8 cellular contexts compared by ENCODE assay signal in the genomic region with DNA sequence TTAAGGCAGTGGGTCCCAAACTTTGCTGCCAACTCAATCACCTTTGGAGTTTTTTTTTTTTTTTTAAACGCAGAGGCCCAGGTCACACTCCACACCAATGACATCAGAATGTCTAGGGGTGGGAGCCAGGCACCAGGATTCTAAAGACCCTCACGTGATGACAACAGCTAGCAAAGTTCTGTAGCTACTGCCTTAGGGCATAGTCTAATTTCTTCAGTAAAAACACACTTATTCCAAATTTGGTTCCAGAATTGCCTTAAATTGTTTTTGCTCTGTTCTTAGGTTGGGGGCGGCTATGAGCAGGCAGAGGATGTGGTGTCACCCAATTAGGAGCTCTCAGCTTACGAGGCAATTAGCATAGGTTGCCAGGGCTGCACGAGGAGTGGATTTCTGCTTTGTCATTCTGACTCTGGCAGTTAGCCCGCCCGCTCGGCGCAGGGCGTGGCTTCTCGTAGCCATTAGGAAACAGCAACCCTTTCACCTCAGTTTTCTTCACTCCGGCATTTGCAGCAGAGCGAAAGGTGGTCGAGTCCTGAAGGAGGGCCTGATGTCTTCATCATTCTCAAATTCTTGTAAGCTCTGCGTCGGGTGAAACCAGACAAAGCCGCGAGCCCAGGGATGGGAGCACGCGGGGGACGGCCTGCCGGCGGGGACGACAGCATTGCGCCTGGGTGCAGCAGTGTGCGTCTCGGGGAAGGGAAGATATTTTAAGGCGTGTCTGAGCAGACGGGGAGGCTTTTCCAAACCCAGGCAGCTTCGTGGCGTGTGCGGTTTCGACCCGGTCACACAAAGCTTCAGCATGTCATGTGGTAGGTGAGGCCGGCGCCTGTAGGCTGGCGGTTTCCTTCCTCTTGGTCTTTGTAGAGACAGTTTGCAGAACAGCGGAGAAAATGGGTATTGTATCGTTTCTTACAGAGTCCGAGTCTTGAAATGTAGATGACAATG. TPM values are rescaled to one million over a fixed set of nuclear protein-coding genes. Genes with fewer than 3 reads are reported as not detected.
DNase-seq lines count a peak whose midpoint lies in the region; ATAC-seq and TF ChIP-seq lines count a peak whose summit lies in the region.

No MANE protein-coding gene starts in this region.

- peak; percentile 88 for ATAC-seq in GM21515 (IDR thresholded peaks at IDR 0.05; ENCODE audit: unreplicated experiment)

- TF ChIP-seq CTCF in OCI-LY3 (IDR thresholded peaks at IDR 0.05; ENCODE audit: low read depth, low read length), result no peak
- no peak for TF ChIP-seq CTCF in epithelial cell of esophagus (IDR thresholded peaks at IDR 0.05; ENCODE audit: insufficient read depth, low read depth, low read length, missing control alignments)

- H3K27me3 ChIP-seq in HUES64 (ENCODE audit: insufficient read depth, low read length), result no peaks in the 10 kb centered on the region
- no peaks in the 10 kb centered on the region for H3K27me3 ChIP-seq in OCI-LY3 (ENCODE audit: low read depth, low read length)

- H3K4me2 ChIP-seq in OCI-LY3 (ENCODE audit: low read length), result peak overlapping the region; percentile 100

- peak overlapping the region; percentile 87 for H2AFZ ChIP-seq in OCI-LY3 (ENCODE audit: low read depth, low read length)

- DNase-seq in DMS 273 (lab: John Stamatoyannopoulos, UW; ENCODE audit: unreplicated experiment) (peak; percentile 97), activated T-cell treated with anti-CD3 and anti-CD28 coated beads for 24 hours (ENCODE audit: low read depth) (peak; percentile 87), epithelial cell of esophagus (ENCODE audit: low read depth) (peak; percentile 98), middle frontal gyrus (ENCODE audit: extremely low spot score, low spot score) (peak; percentile 83)
- DNase-seq in stimulated activated CD8-positive, alpha-beta memory T cell treated with anti-CD3 and anti-CD28 coated beads, Interleukin-2, amount 100 ng/mL, for 48 hours (ENCODE audit: low read depth in 2 of 2), result peak; percentile 75 to 82

- peak overlapping the region; percentile 96 for H3K27ac ChIP-seq in HUES64 (ENCODE audit: low read depth, low read length)
- peak overlapping the region; percentile 94 for H3K27ac ChIP-seq in OCI-LY3 (ENCODE audit: low read length)

- peak overlapping the region; percentile 93 for H3K9ac ChIP-seq in HUES64 (ENCODE audit: low read depth, low read length)
- peak overlapping the region; percentile 78 for H3K9ac ChIP-seq in OCI-LY3 (ENCODE audit: low read length)

- H4K20me1 ChIP-seq in OCI-LY3 (ENCODE audit: insufficient read depth, low read length), result no peaks in the 10 kb centered on the region; the same call in 1 of the 2 replicates

- under 1% methylated on average over 40 of the region's 40 CpGs for WGBS in HUES64

- H3K4me3 ChIP-seq in HUES64 (ENCODE audit: low read length) (peak overlapping the region; percentile 80), OCI-LY3 (ENCODE audit: low read length) (peak overlapping the region; percentile 91), epithelial cell of esophagus (ENCODE audit: low read length) (peak overlapping the region; percentile 59)

- no peaks in the 10 kb centered on the region for H3K9me3 ChIP-seq in HUES64 (ENCODE audit: insufficient read depth, low read depth, low read length)
- no peaks in the 10 kb centered on the region for H3K9me3 ChIP-seq in OCI-LY3 (ENCODE audit: insufficient read depth, low read length)

- H3K36me3 ChIP-seq in HUES64 (ENCODE audit: insufficient read depth, low read length), result peaks cover 11% of the 10 kb centered on the region
- H3K36me3 ChIP-seq in OCI-LY3 (replicated peaks; ENCODE audit: low read depth, low read length), result peaks cover 6% of the 10 kb centered on the region

- peaks cover 49% of the 10 kb centered on the region for H3K79me2 ChIP-seq in OCI-LY3 (ENCODE audit: low read length)

- peaks cover 17% of the 10 kb centered on the region for H3K4me1 ChIP-seq in HUES64 (ENCODE audit: insufficient read depth, low read length)
- peaks cover 21% of the 10 kb centered on the region for H3K4me1 ChIP-seq in OCI-LY3 (ENCODE audit: low read length)

RNA-seq across cellular contexts. Expression of gene EID3, which starts 16.7 kb away (rescaled TPM):
- polyA plus RNA-seq in HUES64 (2013, experiment 1 of 2), result 0.30 TPM
- 0.19 TPM for polyA plus RNA-seq in HUES64 (2013, experiment 2 of 2)

Comparison
In these comparisons a context has a peak if more than half of its experiments do, and no peak if none do; other contexts are left out.
1. Peak in every context shown above with its lines: DNase-seq, ATAC-seq, H3K4me3 ChIP-seq and H3K27ac ChIP-seq.